In genomic region chr10:6348091-6348862, GRCh38 we compare ENCODE assay signal across 8 cellular contexts.
DNase-seq lines count a peak whose midpoint lies in the region; ATAC-seq, FAIRE-seq and TF ChIP-seq lines count a peak whose summit lies in the region.

No MANE protein-coding gene starts in this region.

- intact Hi-C loops in Right ventricle myocardium superior (cut with DNase I), result no loop called here

- peaks cover 15% of the 10 kb centered on the region for H3K27me3 Mint-ChIP-seq in HFFc6 (ENCODE audit: insufficient read depth)

- peak overlapping the region; percentile 41; the same call in 1 of the 2 replicates for H3K4me3 Mint-ChIP-seq in HFFc6

- no peaks in the 10 kb centered on the region for H3K9me3 Mint-ChIP-seq in HFFc6

- peak; percentile 21 for DNase-seq in GM04503 (ENCODE audit: low read depth)
- DNase-seq in HFFc6, result peak; percentile 34
- peak; percentile 59 to 69 for DNase-seq in NCI-H526 (lab: John Stamatoyannopoulos, UW)
- DNase-seq in activated CD8-positive, alpha-beta memory T cell treated with anti-CD3 and anti-CD28 coated beads, Interleukin-2, amount 50 U/mL, for 48 hours, result peak; percentile 82
- DNase-seq in Right ventricle myocardium superior, result peak; percentile 68
- DNase-seq in stimulated activated CD4-positive, alpha-beta T cell treated with anti-CD3 and anti-CD28 coated beads, Interleukin-15, amount 100 ng/mL, for 1 hour (ENCODE audit: low read depth in 1 of 2, low spot score in 1 of 2), result peak; percentile 60
- no peak for DNase-seq in NCI-H146 treated with DMSO at 0.1 percent for 48 hours (lab: John Stamatoyannopoulos, UW; ENCODE audit: unreplicated experiment)
- DNase-seq in D721Med (ENCODE audit: insufficient read length, low spot score), result no peak

- TF ChIP-seq CTCF in HFFc6 (IDR thresholded peaks at IDR 0.05) (no peak), D721Med (IDR thresholded peaks at IDR 0.05; ENCODE audit: insufficient read depth, missing control alignments) (no peak)

- ATAC-seq in Right ventricle myocardium superior (ENCODE audit: poor library complexity), result peak; percentile 64

- H3K36me3 Mint-ChIP-seq in HFFc6 (ENCODE audit: low read depth), result no peaks in the 10 kb centered on the region

- peaks cover 25% of the 10 kb centered on the region for H3K4me1 Mint-ChIP-seq in HFFc6 (ENCODE audit: low read depth)

- no peak for FAIRE-seq in D721Med (lab: Jason Lieb, UNC)

- peak overlapping the region; percentile 57; the same call in 1 of the 2 replicates for H3K27ac Mint-ChIP-seq in HFFc6

Comparison
In these comparisons a context has a peak if more than half of its experiments do, and no peak if none do; other contexts are left out.
1. DNase-seq: peak in GM04503 (single experiment), HFFc6 (single experiment), NCI-H526 (2 of 2), activated CD8-positive, alpha-beta memory T cell treated with anti-CD3 and anti-CD28 coated beads, Interleukin-2, amount 50 U/mL, for 48 hours (single experiment), Right ventricle myocardium superior (single experiment) and stimulated activated CD4-positive, alpha-beta T cell treated with anti-CD3 and anti-CD28 coated beads, Interleukin-15, amount 100 ng/mL, for 1 hour (2 of 2); none in NCI-H146 treated with DMSO at 0.1 percent for 48 hours (single experiment) and D721Med (single experiment).